In the genomic region with DNA sequence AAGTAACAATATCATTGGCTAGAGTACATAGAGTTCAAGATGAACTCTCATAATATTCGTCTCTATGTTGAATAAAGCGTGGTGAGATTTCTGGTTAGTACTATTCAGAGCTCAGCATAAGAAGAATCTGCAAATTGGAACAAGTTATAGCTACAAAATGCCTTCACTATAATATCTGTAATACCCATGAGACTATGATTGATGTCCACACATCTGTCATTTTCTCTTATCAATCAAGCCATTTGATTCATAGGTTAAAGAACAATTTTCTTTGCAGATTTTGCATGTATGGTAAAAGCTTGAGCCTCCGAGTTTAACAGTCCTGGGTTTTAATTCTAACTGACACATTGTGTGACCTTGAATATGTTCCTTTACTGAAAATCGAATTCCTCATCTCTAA, we compare ENCODE assay signal across 9 cellular contexts. TPM values are rescaled to one million over a fixed set of nuclear protein-coding genes. Genes with fewer than 3 reads are reported as not detected.
DNase-seq lines count a peak whose midpoint lies in the region; ATAC-seq and TF ChIP-seq lines count a peak whose summit lies in the region.
"Had no signal": no experiment of that assay in that cellular context is flagged by ENCODE, and none has a peak within 500 bp of the region (broad histone marks: within the 10 kb centered on the region; RNA-seq: fewer than 3 reads in every experiment).

No MANE protein-coding gene starts in this region.

- no peaks in the 10 kb centered on the region for H3K27me3 ChIP-seq in heart left ventricle

- H3K36me3 Mint-ChIP-seq in activated CD8-positive, alpha-beta T cell treated with anti-CD3 and anti-CD28 coated beads for 36 hours (ENCODE audit: low read depth): peaks cover 33% of the 10 kb centered on the region
- peaks cover under 1% of the 10 kb centered on the region for H3K36me3 Mint-ChIP-seq in type B pancreatic cell

- no peaks in the 10 kb centered on the region for H3K9me3 Mint-ChIP-seq in activated CD8-positive, alpha-beta T cell treated with anti-CD3 and anti-CD28 coated beads for 36 hours
- H3K9me3 Mint-ChIP-seq in type B pancreatic cell: no peaks in the 10 kb centered on the region

- H3K27me3 Mint-ChIP-seq in activated CD8-positive, alpha-beta T cell treated with anti-CD3 and anti-CD28 coated beads for 36 hours: no peaks in the 10 kb centered on the region
- H3K27me3 Mint-ChIP-seq in type B pancreatic cell: no peaks in the 10 kb centered on the region

- TF ChIP-seq POLR2A in heart left ventricle (IDR thresholded peaks at IDR 0.05): no peak

- no peak overlapping the region for H3K27ac ChIP-seq in heart left ventricle

- no peaks in the 10 kb centered on the region for H3K9me3 ChIP-seq in heart left ventricle

- POLR2A ChIA-PET in activated CD8-positive, alpha-beta T cell treated with anti-CD3 and anti-CD28 coated beads for 36 hours (lab: Charles Lee): interaction anchor here (0.6 to 6.1 kb wide), 4 partner anchors 19 to 126 kb away, joined by 3 to 61 read pairs (median 4); partner anchors contain the start of genes GCH1 and MAPK1IP1L

- peaks cover 0 to 3% (median 0%) of the 10 kb centered on the region in 9 donors for H3K36me3 ChIP-seq in heart left ventricle

- intact Hi-C loops in heart left ventricle (cut with DNase I) (no loop called here), Right ventricle myocardium inferior (cut with DNase I) (no loop called here)
- intact Hi-C loops in activated CD8-positive, alpha-beta T cell treated with anti-CD3 and anti-CD28 coated beads for 36 hours (cut with micrococcal nuclease): no loop called here

- H3K4me1 ChIP-seq in heart left ventricle: peaks cover 0 to 52% (median 25%) of the 10 kb centered on the region in 12 donors

- CTCF ChIA-PET in activated CD8-positive, alpha-beta T cell treated with anti-CD3 and anti-CD28 coated beads for 36 hours (lab: Charles Lee): interaction anchor here (0.7 to 7.0 kb wide), 3 partner anchors 17 to 132 kb away, joined by 3 to 50 read pairs (median 4); partner anchors contain the start of gene MAPK1IP1L

- 66 to 70% (median 69%) methylated on average over 4 of the region's 4 CpGs for WGBS in heart left ventricle, 4 donors

- H3K4me1 Mint-ChIP-seq in activated CD8-positive, alpha-beta T cell treated with anti-CD3 and anti-CD28 coated beads for 36 hours (ENCODE audit: low read depth): peaks cover 45% of the 10 kb centered on the region
- peaks cover 30% of the 10 kb centered on the region for H3K4me1 Mint-ChIP-seq in type B pancreatic cell (ENCODE audit: unreplicated experiment)

- peak overlapping the region; percentile 98 for H3K4me3 Mint-ChIP-seq in activated CD8-positive, alpha-beta T cell treated with anti-CD3 and anti-CD28 coated beads for 36 hours
- peak overlapping the region; percentile 93 for H3K4me3 Mint-ChIP-seq in type B pancreatic cell

- no peak for DNase-seq in heart left ventricle
- no peak for DNase-seq in Right ventricle myocardium inferior (ENCODE audit: missing footprints)
- no peak for DNase-seq in activated CD8-positive, alpha-beta T cell treated with anti-CD3 and anti-CD28 coated beads for 36 hours
- no peak for DNase-seq in type B pancreatic cell (ENCODE audit: extremely low spot score, unreplicated experiment)
- no peak for DNase-seq in NCI-H1930 (lab: John Stamatoyannopoulos, UW)
- DNase-seq in NCI-H1436 treated with DMSO at 0.1 percent for 48 hours (lab: John Stamatoyannopoulos, UW): no peak
- DNase-seq in GDM1 (lab: John Stamatoyannopoulos, UW): no peak
- DNase-seq: NCI-H1092 had no signal

- ATAC-seq in heart left ventricle (no peak), Right ventricle myocardium inferior (no peak)
- ATAC-seq in activated CD8-positive, alpha-beta T cell treated with anti-CD3 and anti-CD28 coated beads for 36 hours: no peak

- H3K4me3 ChIP-seq in heart left ventricle (peak overlapping the region in 9 of 12 donors; percentile 58 to 91 (median 84)), iPS-11a (ENCODE audit: low read depth, low read length) (peak overlapping the region; percentile 92)

- TF ChIP-seq CTCF in heart left ventricle (IDR thresholded peaks at IDR 0.05): no peak
- no peak for TF ChIP-seq CTCF in activated CD8-positive, alpha-beta T cell treated with anti-CD3 and anti-CD28 coated beads for 36 hours (IDR thresholded peaks at IDR 0.05)
- no peak for TF ChIP-seq CTCF in type B pancreatic cell (conservative IDR thresholded peaks at IDR 0.05)

- H3K27ac Mint-ChIP-seq in activated CD8-positive, alpha-beta T cell treated with anti-CD3 and anti-CD28 coated beads for 36 hours: peak overlapping the region; percentile 97
- peak overlapping the region; percentile 91 for H3K27ac Mint-ChIP-seq in type B pancreatic cell

RNA-seq across cellular contexts. Expression of gene SOCS4, which starts 1.4 kb away (rescaled TPM):
- total RNA-seq in heart left ventricle (10 to 100 TPM in 8 of 9 donors, 1 to 10 TPM in 1; 8.9 to 20.7 (median 15.6) TPM), Right ventricle myocardium inferior (14.0 TPM), type B pancreatic cell (ENCODE audit: low replicate concordance) (21.1 and 22.4 TPM in 2 replicates)
- 1 to 10 TPM; 3.7 to 8.0 TPM for polyA plus RNA-seq in heart left ventricle
- 10 to 100 TPM; 19.8 to 20.8 TPM for total RNA-seq in activated CD8-positive, alpha-beta T cell treated with anti-CD3 and anti-CD28 coated beads for 36 hours

RNA-seq across cellular contexts. Expression of gene WDHD1, which starts 1.6 kb away (rescaled TPM):
- total RNA-seq in heart left ventricle (1 to 10 TPM in 8 of 9 donors, under 1 TPM in 1; 0.44 to 3.5 (median 2.2) TPM), Right ventricle myocardium inferior (1.9 TPM), type B pancreatic cell (ENCODE audit: low replicate concordance) (15.5 and 36.0 TPM in 2 replicates)
- polyA plus RNA-seq in heart left ventricle: 1 to 10 TPM in 1 of 2 donors, under 1 TPM in 1; 0.42 to 1.4 TPM
- 10 to 100 TPM; 59.8 to 68.4 TPM for total RNA-seq in activated CD8-positive, alpha-beta T cell treated with anti-CD3 and anti-CD28 coated beads for 36 hours

RNA-seq across cellular contexts. Expression of gene MAPK1IP1L, which starts 23.0 kb away (rescaled TPM):
- total RNA-seq in heart left ventricle (100 to 1,000 TPM in 2 of 9 donors, 10 to 100 TPM in 7; 58.9 to 159 (median 80.1) TPM), Right ventricle myocardium inferior (65.0 TPM), type B pancreatic cell (ENCODE audit: low replicate concordance) (93.1 and 100 TPM in 2 replicates)
- 10 to 100 TPM; 23.8 to 66.7 TPM for polyA plus RNA-seq in heart left ventricle
- 100 to 1,000 TPM in 1 of 2 experiments, 10 to 100 TPM in 1; 89.3 to 105 TPM for total RNA-seq in activated CD8-positive, alpha-beta T cell treated with anti-CD3 and anti-CD28 coated beads for 36 hours
